Comparison of ENCODE assay signal across 22 cellular contexts in genomic region chr9:72600671-72601070, GRCh38.
"Had no signal": no experiment of that assay in that cellular context is flagged by ENCODE, and none has a peak within 500 bp of the region (broad histone marks: within the 10 kb centered on the region; RNA-seq: fewer than 3 reads in every experiment).

No MANE protein-coding gene starts in this region.

- DNase-seq: activated B cell treated with CpG ODN at 0.5 μM for 24 hours; activated CD4-positive, alpha-beta T cell treated with anti-CD3 and anti-CD28 coated beads for 4 hours; activated CD4-positive, alpha-beta T cell treated with anti-CD3 and anti-CD28 coated beads, Interleukin-2, amount 50 U/mL, for 48 hours; activated effector memory CD4-positive, alpha-beta T cell treated with anti-CD3 and anti-CD28 coated beads, Interleukin-2, amount 50 U/mL, for 16 hours; activated naive CD4-positive, alpha-beta T cell treated with anti-CD3 and anti-CD28 coated beads, Interleukin-2, amount 10 ng/mL, durations not matched to agents 7 days and 5 days; activated T-cell treated with anti-CD3 and anti-CD28 coated beads, Interleukin-2, amount 50 U/mL, for 72 hours; amygdala; dermis blood vessel endothelial cell; effector CD8-positive, alpha-beta T cell; gastrocnemius medialis; head of caudate nucleus; hypothalamus; left ventricle myocardium superior; mammary epithelial cell; midbrain; right cardiac atrium; small intestine; stimulated activated CD4-positive, alpha-beta T cell treated with anti-CD3 and anti-CD28 coated beads, Interleukin-2, amount 100 ng/mL, for 24 hours; stomach; T-helper 9 cell had no signal

- ATAC-seq: activated T-cell treated with anti-CD3 and anti-CD28 coated beads, Interleukin-2, amount 50 U/mL, for 72 hours; gastrocnemius medialis; left ventricle myocardium superior; natural killer cell treated with Interleukin-12 subunit alpha and Interleukin-12 subunit beta and Interleukin-15 and Interleukin-18, amount 100 ng/mL, for 72 hours; right cardiac atrium; stimulated activated effector memory CD8-positive, alpha-beta T cell treated with anti-CD3 and anti-CD28 coated beads, Interleukin-12 subunit alpha, Interleukin-12 subunit beta, amount 100 ng/mL, for 72 hours had no signal
